19 cellular contexts compared by ENCODE assay signal in genomic region chr7:139451638-139452037, GRCh38. TPM values are rescaled to one million over a fixed set of nuclear protein-coding genes. Genes with fewer than 3 reads are reported as not detected.
A peak's percentile ranks its signal among the peaks of the same experiment; 100 is the strongest.
DNase-seq lines count a peak whose midpoint lies in the region; ATAC-seq and TF ChIP-seq lines count a peak whose summit lies in the region.
"Had no signal": no experiment of that assay in that cellular context is flagged by ENCODE, and none has a peak within 500 bp of the region (broad histone marks: within the 10 kb centered on the region; RNA-seq: fewer than 3 reads in every experiment).

No MANE protein-coding gene starts in this region.

- peak; percentile 39 for DNase-seq in left cardiac atrium
- DNase-seq in heart left ventricle, result no peak
- DNase-seq in RWPE2 (ENCODE audit: low spot score), result no peak
- DNase-seq in dermis microvascular lymphatic vessel endothelial cell (ENCODE audit: low read depth in 2 of 2), result peak; percentile 68
- DNase-seq in GM23338 (ENCODE audit: low spot score), result no peak
- DNase-seq in NCI-H1092 treated with DMSO at 0.1 percent for 48 hours (lab: John Stamatoyannopoulos, UW), result no peak
- no peak for DNase-seq in sciatic nerve (ENCODE audit: low spot score)
- DNase-seq: activated CD4-positive, alpha-beta memory T cell treated with anti-CD3 and anti-CD28 coated beads, Interleukin-2, amount 10 ng/mL, durations not matched to agents 7 days and 5 days; activated T-cell treated with anti-CD3 and anti-CD28 coated beads, Interleukin-2, amount 50 U/mL, for 24 hours; CD4-positive, alpha-beta memory T cell; mucosa of descending colon; NCI-H1092; NCI-H526; right cardiac atrium; uterus had no signal

- H2AFZ ChIP-seq in GM23338, result no peak overlapping the region

- ATAC-seq in left cardiac atrium (peak in 1 of 2 donors; percentile 18), heart left ventricle (no peak), RWPE2 (ENCODE audit: low read depth) (peak; percentile 79), HG03571 (IDR thresholded peaks at IDR 0.05; ENCODE audit: unreplicated experiment) (no peak), GM23338 (no peak), sciatic nerve (no peak)
- ATAC-seq: mucosa of descending colon had no signal

- H3K4me1 Mint-ChIP-seq in GM23338, result peaks cover 8% of the 10 kb centered on the region
- H3K4me1 Mint-ChIP-seq: activated CD4-positive, alpha-beta memory T cell treated with anti-CD3 and anti-CD28 coated beads, Interleukin-2, amount 10 ng/mL, durations not matched to agents 7 days and 5 days; activated naive CD4-positive, alpha-beta T cell treated with anti-CD3 and anti-CD28 coated beads, Interleukin-2, amount 50 U/mL, for 24 hours; CD4-positive, alpha-beta memory T cell had no signal

- H3K27ac ChIP-seq in heart left ventricle, result no peak overlapping the region
- no peak overlapping the region for H3K27ac ChIP-seq in RWPE2 (ENCODE audit: poor library complexity, severe bottlenecking)
- no peak overlapping the region for H3K27ac ChIP-seq in GM23338 (ENCODE audit: low read depth)
- H3K27ac ChIP-seq: cardiac muscle cell, uterus had no signal

- H3K9me3 Mint-ChIP-seq in GM23338, result no peaks in the 10 kb centered on the region
- H3K9me3 Mint-ChIP-seq: activated CD4-positive, alpha-beta memory T cell treated with anti-CD3 and anti-CD28 coated beads, Interleukin-2, amount 10 ng/mL, durations not matched to agents 7 days and 5 days; activated naive CD4-positive, alpha-beta T cell treated with anti-CD3 and anti-CD28 coated beads, Interleukin-2, amount 50 U/mL, for 24 hours; activated T-cell treated with anti-CD3 and anti-CD28 coated beads, Interleukin-2, amount 50 U/mL, for 24 hours; CD4-positive, alpha-beta memory T cell had no signal

- WGBS in heart left ventricle, 4 donors, result 75 to 78% (median 76%) methylated on average over 6 of the region's 6 CpGs

- H3K4me3 Mint-ChIP-seq in GM23338, result no peak overlapping the region
- H3K4me3 Mint-ChIP-seq: activated CD4-positive, alpha-beta memory T cell treated with anti-CD3 and anti-CD28 coated beads, Interleukin-2, amount 10 ng/mL, durations not matched to agents 7 days and 5 days; activated naive CD4-positive, alpha-beta T cell treated with anti-CD3 and anti-CD28 coated beads, Interleukin-2, amount 50 U/mL, for 24 hours; activated T-cell treated with anti-CD3 and anti-CD28 coated beads, Interleukin-2, amount 50 U/mL, for 24 hours; CD4-positive, alpha-beta memory T cell had no signal

- H3K4me1 ChIP-seq in heart left ventricle (peaks cover 0 to 4% (median 0%) of the 10 kb centered on the region in 12 donors), RWPE2 (ENCODE audit: insufficient read depth, poor library complexity, severe bottlenecking) (no peaks in the 10 kb centered on the region), GM23338 (ENCODE audit: insufficient read depth) (peaks cover 7% of the 10 kb centered on the region)
- H3K4me1 ChIP-seq: uterus had no signal

- H3K9me3 ChIP-seq in heart left ventricle (no peaks in the 10 kb centered on the region), RWPE2 (ENCODE audit: severe bottlenecking) (no peaks in the 10 kb centered on the region)
- H3K9me3 ChIP-seq: mucosa of descending colon, uterus had no signal

- TF ChIP-seq POLR2A in heart left ventricle (IDR thresholded peaks at IDR 0.05), result no peak

- no peaks in the 10 kb centered on the region for H3K36me3 ChIP-seq in heart left ventricle
- H3K36me3 ChIP-seq in RWPE2 (ENCODE audit: low read depth), result no peaks in the 10 kb centered on the region
- H3K36me3 ChIP-seq in GM23338 (ENCODE audit: insufficient read depth), result peaks cover 1% of the 10 kb centered on the region; the same call in 1 of the 2 replicates
- H3K36me3 ChIP-seq: cardiac muscle cell, uterus had no signal

- no peak overlapping the region for H3K27ac Mint-ChIP-seq in GM23338
- H3K27ac Mint-ChIP-seq: activated CD4-positive, alpha-beta memory T cell treated with anti-CD3 and anti-CD28 coated beads, Interleukin-2, amount 10 ng/mL, durations not matched to agents 7 days and 5 days; activated naive CD4-positive, alpha-beta T cell treated with anti-CD3 and anti-CD28 coated beads, Interleukin-2, amount 50 U/mL, for 24 hours; activated T-cell treated with anti-CD3 and anti-CD28 coated beads, Interleukin-2, amount 50 U/mL, for 24 hours; CD4-positive, alpha-beta memory T cell had no signal

- no peaks in the 10 kb centered on the region for H3F3A ChIP-seq in GM23338 (replicated peaks; ENCODE audit: low read depth)

- peaks cover 13% of the 10 kb centered on the region for H3K27me3 Mint-ChIP-seq in GM23338 (ENCODE audit: insufficient read depth, low read depth, poor library complexity)
- H3K27me3 Mint-ChIP-seq: activated CD4-positive, alpha-beta memory T cell treated with anti-CD3 and anti-CD28 coated beads, Interleukin-2, amount 10 ng/mL, durations not matched to agents 7 days and 5 days; activated naive CD4-positive, alpha-beta T cell treated with anti-CD3 and anti-CD28 coated beads, Interleukin-2, amount 50 U/mL, for 24 hours; activated T-cell treated with anti-CD3 and anti-CD28 coated beads, Interleukin-2, amount 50 U/mL, for 24 hours; CD4-positive, alpha-beta memory T cell had no signal

- no peak for TF ChIP-seq CTCF in heart left ventricle (IDR thresholded peaks at IDR 0.05)
- TF ChIP-seq CTCF in RWPE2 (IDR thresholded peaks at IDR 0.05; ENCODE audit: poor library complexity, severe bottlenecking), result no peak
- TF ChIP-seq CTCF in GM23338 (conservative IDR thresholded peaks at IDR 0.05; ENCODE audit: low read depth in 2 of 2), result no peak

- peaks cover 4% of the 10 kb centered on the region; the same call in 1 of the 3 replicates for H3K36me3 Mint-ChIP-seq in GM23338 (ENCODE audit: low read depth)
- H3K36me3 Mint-ChIP-seq: activated naive CD4-positive, alpha-beta T cell treated with anti-CD3 and anti-CD28 coated beads, Interleukin-2, amount 50 U/mL, for 24 hours; CD4-positive, alpha-beta memory T cell had no signal

- H3K9me2 ChIP-seq in GM23338 (ENCODE audit: insufficient read depth), result no peaks in the 10 kb centered on the region

- H3K79me2 ChIP-seq in GM23338 (replicated peaks; ENCODE audit: insufficient read depth), result no peaks in the 10 kb centered on the region

- no peak overlapping the region for H3K4me3 ChIP-seq in heart left ventricle
- no peak overlapping the region for H3K4me3 ChIP-seq in RWPE2 (ENCODE audit: severe bottlenecking)
- no peak overlapping the region for H3K4me3 ChIP-seq in GM23338
- H3K4me3 ChIP-seq: cardiac muscle cell, mucosa of descending colon, uterus had no signal

- no peaks in the 10 kb centered on the region for H4K20me1 ChIP-seq in GM23338 (replicated peaks; ENCODE audit: insufficient read depth)

- intact Hi-C loops in left cardiac atrium (cut with DNase I) (no loop called here), heart left ventricle (cut with DNase I) (no loop called here), sciatic nerve (cut with DNase I) (no loop called here)

- no peaks in the 10 kb centered on the region for H3K27me3 ChIP-seq in heart left ventricle
- no peaks in the 10 kb centered on the region for H3K27me3 ChIP-seq in RWPE2 (ENCODE audit: insufficient read depth, poor library complexity, severe bottlenecking)
- H3K27me3 ChIP-seq in GM23338 (ENCODE audit: insufficient read depth), result no peaks in the 10 kb centered on the region
- H3K27me3 ChIP-seq: cardiac muscle cell, uterus had no signal

- no peak overlapping the region for H3K4me2 ChIP-seq in GM23338

TF ChIP-seq in GM23338, 12 proteins besides CTCF, POLR2A, EP300 and RAD21 (continues in another document):
- TF ChIP-seq JUNB (IDR thresholded peaks at IDR 0.05; ENCODE audit: unreplicated experiment) (no peak), POLR2AphosphoS5 (IDR thresholded peaks at IDR 0.05; ENCODE audit: low read depth) (no peak), CREB1 (CRISPR knock-in tag; IDR thresholded peaks at IDR 0.05; ENCODE audit: low read depth) (no peak)
- TF ChIP-seq, protein P1, sequence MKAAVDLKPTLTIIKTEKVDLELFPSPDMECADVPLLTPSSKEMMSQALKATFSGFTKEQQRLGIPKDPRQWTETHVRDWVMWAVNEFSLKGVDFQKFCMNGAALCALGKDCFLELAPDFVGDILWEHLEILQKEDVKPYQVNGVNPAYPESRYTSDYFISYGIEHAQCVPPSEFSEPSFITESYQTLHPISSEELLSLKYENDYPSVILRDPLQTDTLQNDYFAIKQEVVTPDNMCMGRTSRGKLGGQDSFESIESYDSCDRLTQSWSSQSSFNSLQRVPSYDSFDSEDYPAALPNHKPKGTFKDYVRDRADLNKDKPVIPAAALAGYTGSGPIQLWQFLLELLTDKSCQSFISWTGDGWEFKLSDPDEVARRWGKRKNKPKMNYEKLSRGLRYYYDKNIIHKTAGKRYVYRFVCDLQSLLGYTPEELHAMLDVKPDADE (IDR thresholded peaks at IDR 0.05), result no peak

RNA-seq across cellular contexts. Expression of gene KLRG2, which starts 31.8 kb away (rescaled TPM):
- total RNA-seq in left cardiac atrium (not detected), heart left ventricle (not detected), dermis microvascular lymphatic vessel endothelial cell (not detected in 2 replicates), sciatic nerve (9.0 TPM)
- polyA plus RNA-seq in heart left ventricle (not detected), GM23338 (2016; fragmentation: Nextera tagmentation; extraction: Ambion mirVana) (4.1 and 5.6 TPM in 2 replicates)
- 42.3 and 46.6 TPM in 2 replicates for total RNA-seq in GM23338 (2014; rRNA removed; shearing (Covaris generic))
- total RNA-seq: activated CD4-positive, alpha-beta memory T cell treated with anti-CD3 and anti-CD28 coated beads, Interleukin-2, amount 10 ng/mL, durations not matched to agents 7 days and 5 days; cardiac muscle cell; CD4-positive, alpha-beta memory T cell; fibroblast of villous mesenchyme; mucosa of descending colon; right cardiac atrium had no signal
- polyA plus RNA-seq: cardiac muscle cell; CD4-positive, alpha-beta memory T cell; right cardiac atrium had no signal

Comparison
In these comparisons a context has a peak if more than half of its experiments do, and no peak if none do; other contexts are left out.
1. DNase-seq: peak in left cardiac atrium (single experiment) and dermis microvascular lymphatic vessel endothelial cell (2 of 2); none in heart left ventricle (0 of 5), RWPE2 (single experiment), GM23338 (single experiment), NCI-H1092 treated with DMSO at 0.1 percent for 48 hours (single experiment) and sciatic nerve (single experiment).
2. RNA of gene KLRG2, which starts 31.8 kb away (total RNA-seq): 42.3 to 46.6 TPM in GM23338 and 9.0 TPM in sciatic nerve (single experiment); not detected in left cardiac atrium, not detected in heart left ventricle and not detected in dermis microvascular lymphatic vessel endothelial cell; every median in the first group is over 10 times any median in the second.